In the genomic region with DNA sequence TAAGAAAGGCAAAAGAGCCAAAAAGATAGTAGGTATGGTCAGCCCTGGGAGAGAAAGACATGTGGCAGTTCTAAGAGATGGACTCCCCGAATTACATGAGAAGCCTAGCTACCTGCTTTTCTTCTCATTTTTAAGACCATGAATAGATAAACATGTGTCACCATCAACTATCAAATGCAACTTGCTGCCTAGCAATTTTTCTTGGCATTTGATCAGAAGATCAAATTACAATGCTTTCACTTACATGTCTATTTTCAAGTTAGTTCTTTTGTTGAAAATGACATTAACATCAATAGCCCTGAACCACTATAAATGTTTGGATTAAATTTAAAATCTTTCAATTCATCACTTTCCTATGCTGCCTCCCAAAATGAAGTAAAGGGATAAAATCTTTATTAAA, we compare ENCODE assay signal across 14 cellular contexts.
"Had no signal": no experiment of that assay in that cellular context is flagged by ENCODE, and none has a peak within 500 bp of the region (broad histone marks: within the 10 kb centered on the region; RNA-seq: fewer than 3 reads in every experiment).

No MANE protein-coding gene starts in this region.

- H3K27ac ChIP-seq: prostate gland, transverse colon, vagina had no signal

- H3K4me2 ChIP-seq: smooth muscle cell had no signal

- H3K4me1 ChIP-seq: prostate gland, transverse colon, vagina had no signal

- ATAC-seq: right cardiac atrium had no signal

- H3K27me3 ChIP-seq: transverse colon, vagina had no signal

- H3K36me3 ChIP-seq: prostate gland, transverse colon, vagina had no signal

- H3K4me3 ChIP-seq: prostate gland, smooth muscle cell, transverse colon, vagina had no signal

- H3K9me3 ChIP-seq: prostate gland, transverse colon, vagina had no signal

- DNase-seq: activated B cell treated with CpG ODN at 0.5 μM for 24 hours; activated CD4-positive, alpha-beta T cell treated with anti-CD3 and anti-CD28 coated beads, Interleukin-2, amount 10 ng/mL, durations not matched to agents 7 days and 5 days; activated CD8-positive, alpha-beta memory T cell treated with anti-CD3 and anti-CD28 coated beads, Interleukin-2, amount 50 U/mL, for 48 hours; activated naive CD8-positive, alpha-beta T cell treated with anti-CD3 and anti-CD28 coated beads for 36 hours; anterior cingulate cortex; erythroblast; head of caudate nucleus; nucleus accumbens; right cardiac atrium; stimulated activated naive CD8-positive, alpha-beta T cell treated with anti-CD3 and anti-CD28 coated beads, Interleukin-15, Interleukin-2, amounts not matched to agents 100 U/mL and 50 U/mL, for 24 hours; transverse colon had no signal
